ENCODE assay signal across 12 cellular contexts in genomic region chr15:92749172-92749571, GRCh38.
DNase-seq lines count a peak whose midpoint lies in the region; TF ChIP-seq lines count a peak whose summit lies in the region.
"Had no signal": no experiment of that assay in that cellular context is flagged by ENCODE, and none has a peak within 500 bp of the region (broad histone marks: within the 10 kb centered on the region; RNA-seq: fewer than 3 reads in every experiment).

No MANE protein-coding gene starts in this region.

- no peak overlapping the region for H3K9ac ChIP-seq in OCI-LY3 (ENCODE audit: low read length)

- no peaks in the 10 kb centered on the region for H4K20me1 ChIP-seq in OCI-LY3 (ENCODE audit: insufficient read depth, low read length)

- H3K79me2 ChIP-seq in OCI-LY3 (ENCODE audit: low read length): no peaks in the 10 kb centered on the region

- H3K27ac ChIP-seq in OCI-LY3 (ENCODE audit: low read length): no peak overlapping the region

- peak; percentile 24 for DNase-seq in GM03348 (ENCODE audit: low spot score)
- peak; percentile 26 for DNase-seq in left kidney (ENCODE audit: low read depth, low spot score)
- DNase-seq in renal cortical epithelial cell (ENCODE audit: low read depth): peak; percentile 25
- no peak for DNase-seq in NCI-H345 treated with DMSO at 0.1 percent for 48 hours (lab: John Stamatoyannopoulos, UW; ENCODE audit: unreplicated experiment)
- no peak for DNase-seq in NCI-H187 (lab: John Stamatoyannopoulos, UW)
- no peak for DNase-seq in GM10266 (ENCODE audit: extremely low spot score)
- no peak for DNase-seq in inferior parietal cortex (ENCODE audit: extremely low spot score)
- DNase-seq: Calu3, DMS 273 treated with DMSO at 0.1 percent for 48 hours, GOT3, H9 had no signal

- H3K9me3 ChIP-seq in OCI-LY3 (ENCODE audit: insufficient read depth, low read length): no peaks in the 10 kb centered on the region

- TF ChIP-seq CTCF in OCI-LY3 (IDR thresholded peaks at IDR 0.05; ENCODE audit: low read depth, low read length) (no peak), GM10266 (IDR thresholded peaks at IDR 0.05; ENCODE audit: control insufficient read depth, insufficient read depth, low read depth, missing control alignments) (no peak)

- no peak overlapping the region for H3K4me2 ChIP-seq in OCI-LY3 (ENCODE audit: low read length)

- H3K4me3 ChIP-seq in OCI-LY3 (ENCODE audit: low read length): no peak overlapping the region

- 0 out of 2 replicates have a peak, but pooled peaks cover 5% of the 10 kb centered on the region for H3K27me3 ChIP-seq in OCI-LY3 (ENCODE audit: low read depth, low read length)

- H3K36me3 ChIP-seq in OCI-LY3 (replicated peaks; ENCODE audit: low read depth, low read length): no peaks in the 10 kb centered on the region

- no peaks in the 10 kb centered on the region for H3K4me1 ChIP-seq in OCI-LY3 (ENCODE audit: low read length)

- H2AFZ ChIP-seq in OCI-LY3 (ENCODE audit: low read depth, low read length): peak overlapping the region; percentile 10; the same call in 1 of the 2 replicates

Comparison
In these comparisons a context has a peak if more than half of its experiments do, and no peak if none do; other contexts are left out.
1. DNase-seq: peak in GM03348 (single experiment), left kidney (single experiment) and renal cortical epithelial cell (single experiment); none in NCI-H345 treated with DMSO at 0.1 percent for 48 hours (single experiment), NCI-H187 (0 of 2), GM10266 (single experiment) and inferior parietal cortex (single experiment).